ENCODE assay signal across 20 cellular contexts in the genomic region with DNA sequence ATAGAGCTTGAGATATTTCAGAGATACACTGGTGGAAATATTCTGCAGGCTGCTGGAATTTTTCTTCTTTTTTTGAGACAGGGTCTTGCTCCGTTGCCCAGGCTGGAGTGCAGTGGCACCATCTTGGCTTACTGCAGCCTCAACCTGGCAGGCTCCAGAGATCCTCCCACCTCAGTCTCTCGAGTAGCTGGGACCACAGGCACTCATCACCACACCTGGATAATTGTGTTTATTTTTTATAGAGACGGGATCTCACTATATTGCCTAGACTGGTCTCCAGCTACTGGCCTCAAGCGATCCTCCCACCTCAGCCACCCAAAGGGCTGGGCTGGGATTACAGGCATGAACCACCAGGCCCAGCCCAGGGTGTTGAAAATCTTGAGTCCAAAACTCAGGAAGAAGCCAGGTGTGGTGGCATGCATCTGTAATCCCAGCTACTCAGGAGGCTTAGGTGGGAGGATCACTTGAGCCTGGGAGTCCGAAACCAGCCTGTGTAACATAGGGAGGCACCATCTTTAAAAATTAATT. TPM values are rescaled to one million over a fixed set of nuclear protein-coding genes. Genes with fewer than 3 reads are reported as not detected.
DNase-seq lines count a peak whose midpoint lies in the region; ATAC-seq and TF ChIP-seq lines count a peak whose summit lies in the region.
"Had no signal": no experiment of that assay in that cellular context is flagged by ENCODE, and none has a peak within 500 bp of the region (broad histone marks: within the 10 kb centered on the region; RNA-seq: fewer than 3 reads in every experiment).

No MANE protein-coding gene starts in this region.

- peaks cover 12% of the 10 kb centered on the region for H3K4me1 Mint-ChIP-seq in T-helper 2 cell treated with Interferon-gamma antibody and Interleukin-4, amounts not matched to agents 5 μg/mL and 100 μg/mL, for 36 hours (ENCODE audit: low read depth)
- H3K4me1 Mint-ChIP-seq in dendritic cell treated with granulocyte-macrophage colony-stimulating factor and Interleukin-4, amounts not matched to agents 40 ng/mL and 50 ng/mL, for 4 days (ENCODE audit: low read depth): peaks cover 41% of the 10 kb centered on the region
- peaks cover 10% of the 10 kb centered on the region for H3K4me1 Mint-ChIP-seq in stimulated activated memory B cell treated with anti-CD40 and anti-IgM and Interleukin-4, amounts not matched to agents 10 μg/mL and 1 μg/mL and 100 μg/mL, for 72 hours
- H3K4me1 Mint-ChIP-seq: B cell had no signal

- H3K4me3 Mint-ChIP-seq in T-helper 2 cell treated with Interferon-gamma antibody and Interleukin-4, amounts not matched to agents 5 μg/mL and 100 μg/mL, for 36 hours: peak overlapping the region; percentile 7
- H3K4me3 Mint-ChIP-seq in dendritic cell treated with granulocyte-macrophage colony-stimulating factor and Interleukin-4, amounts not matched to agents 40 ng/mL and 50 ng/mL, for 4 days: no peak overlapping the region
- H3K4me3 Mint-ChIP-seq in stimulated activated memory B cell treated with anti-CD40 and anti-IgM and Interleukin-4, amounts not matched to agents 10 μg/mL and 1 μg/mL and 100 μg/mL, for 72 hours: no peak overlapping the region
- H3K4me3 Mint-ChIP-seq: B cell; CD8-positive, alpha-beta T cell; GM23338; HFFc6 had no signal

- H3K27ac ChIP-seq in Panc1 (ENCODE audit: low read length): no peak overlapping the region
- H3K27ac ChIP-seq: BLaER1 treated with 17β-estradiol and CSF1 and Interleukin-3, amounts not matched to agents 10 nM and 100 nM had no signal

- no peaks in the 10 kb centered on the region for H3K36me3 ChIP-seq in Panc1 (ENCODE audit: control insufficient read depth, insufficient read depth, low read length)
- H3K36me3 ChIP-seq: BLaER1 treated with 17β-estradiol and CSF1 and Interleukin-3, amounts not matched to agents 10 nM and 100 nM had no signal

- no peak for TF ChIP-seq CTCF in Panc1 (IDR thresholded peaks at IDR 0.05)

- DNase-seq in T-helper 2 cell treated with Interferon-gamma antibody and Interleukin-4, amounts not matched to agents 5 μg/mL and 100 μg/mL, for 36 hours (ENCODE audit: low spot score): no peak
- DNase-seq in T-helper 2 cell (no peak), Panc1 (ENCODE audit: low read depth, low spot score) (no peak), HCEC 1CT (no peak)
- DNase-seq: 8988T; CD8-positive, alpha-beta T cell; DMS 273 treated with DMSO at 0.1 percent for 48 hours; DMS53; DND-41; EL; HFFc6 had no signal

- POLR2A ChIA-PET in Panc1 (lab: Charles Lee): interaction anchor here (0.6 kb wide), 1 partner anchor 9 kb away, joined by 6 read pairs; no protein-coding TSS in a partner anchor

- ATAC-seq in Panc1: peak; percentile 54; the same call in 1 of the 2 replicates
- ATAC-seq in stimulated activated memory B cell treated with anti-CD40 and anti-IgM and Interleukin-4, amounts not matched to agents 10 μg/mL and 1 μg/mL and 100 μg/mL, for 72 hours: no peak
- no peak for ATAC-seq in GM21619 (IDR thresholded peaks at IDR 0.05; ENCODE audit: unreplicated experiment)
- ATAC-seq in GM21367 (IDR thresholded peaks at IDR 0.05; ENCODE audit: unreplicated experiment): no peak
- ATAC-seq: CD8-positive, alpha-beta T cell; GM12878; GM23338; HCT116 had no signal

- H3K4me3 ChIP-seq in Panc1 (ENCODE audit: low read depth in 2 of 2, low read length in 2 of 2): no peak overlapping the region
- H3K4me3 ChIP-seq: BLaER1 treated with 17β-estradiol and CSF1 and Interleukin-3, amounts not matched to agents 10 nM and 100 nM; GM12878; GM23338 had no signal

- peaks cover 2% of the 10 kb centered on the region for H3K36me3 Mint-ChIP-seq in T-helper 2 cell treated with Interferon-gamma antibody and Interleukin-4, amounts not matched to agents 5 μg/mL and 100 μg/mL, for 36 hours (ENCODE audit: low read depth)
- peaks cover 18% of the 10 kb centered on the region for H3K36me3 Mint-ChIP-seq in dendritic cell treated with granulocyte-macrophage colony-stimulating factor and Interleukin-4, amounts not matched to agents 40 ng/mL and 50 ng/mL, for 4 days (ENCODE audit: low read depth)
- no peaks in the 10 kb centered on the region for H3K36me3 Mint-ChIP-seq in stimulated activated memory B cell treated with anti-CD40 and anti-IgM and Interleukin-4, amounts not matched to agents 10 μg/mL and 1 μg/mL and 100 μg/mL, for 72 hours
- H3K36me3 Mint-ChIP-seq: CD8-positive, alpha-beta T cell had no signal

- intact Hi-C loops in Panc1 (cut with micrococcal nuclease; ENCODE audit: unreplicated experiment): no loop called here
- intact Hi-C loops in dendritic cell treated with granulocyte-macrophage colony-stimulating factor and Interleukin-4, amounts not matched to agents 40 ng/mL and 50 ng/mL, for 4 days (cut with micrococcal nuclease): no loop called here

- no TSS peak for BruUV-seq in Panc1 (replicated peaks; lab: Mats Ljungman, UMichigan)

- H3K27me3 Mint-ChIP-seq in T-helper 2 cell treated with Interferon-gamma antibody and Interleukin-4, amounts not matched to agents 5 μg/mL and 100 μg/mL, for 36 hours (ENCODE audit: low read depth): peaks cover 2% of the 10 kb centered on the region
- peaks cover 8% of the 10 kb centered on the region for H3K27me3 Mint-ChIP-seq in dendritic cell treated with granulocyte-macrophage colony-stimulating factor and Interleukin-4, amounts not matched to agents 40 ng/mL and 50 ng/mL, for 4 days
- H3K27me3 Mint-ChIP-seq in stimulated activated memory B cell treated with anti-CD40 and anti-IgM and Interleukin-4, amounts not matched to agents 10 μg/mL and 1 μg/mL and 100 μg/mL, for 72 hours: peaks cover 8% of the 10 kb centered on the region

- in situ Hi-C loops in Panc1 (cut with HindIII; ENCODE audit: low pct_unique_long_range_greater_than_20kb, low sequenced_read_pairs): no loop called here

- no peaks in the 10 kb centered on the region for H3K27me3 ChIP-seq in Panc1 (ENCODE audit: control insufficient read depth, insufficient read depth, low read length)
- H3K27me3 ChIP-seq: BLaER1 treated with 17β-estradiol and CSF1 and Interleukin-3, amounts not matched to agents 10 nM and 100 nM had no signal

- no peaks in the 10 kb centered on the region for H3K9me3 ChIP-seq in Panc1 (ENCODE audit: control insufficient read depth, insufficient read depth, low read depth, low read length)

- peaks cover 19% of the 10 kb centered on the region for H3K9me3 Mint-ChIP-seq in T-helper 2 cell treated with Interferon-gamma antibody and Interleukin-4, amounts not matched to agents 5 μg/mL and 100 μg/mL, for 36 hours
- H3K9me3 Mint-ChIP-seq in dendritic cell treated with granulocyte-macrophage colony-stimulating factor and Interleukin-4, amounts not matched to agents 40 ng/mL and 50 ng/mL, for 4 days: peaks cover 22% of the 10 kb centered on the region
- peaks cover 6% of the 10 kb centered on the region for H3K9me3 Mint-ChIP-seq in stimulated activated memory B cell treated with anti-CD40 and anti-IgM and Interleukin-4, amounts not matched to agents 10 μg/mL and 1 μg/mL and 100 μg/mL, for 72 hours

- CTCF ChIA-PET in Panc1 (lab: Charles Lee): interaction anchor here (0.7 to 0.9 kb wide), 2 partner anchors 15 to 1324 kb away, joined by 3 to 4 read pairs; no protein-coding TSS in a partner anchor

- H3K4me1 ChIP-seq in Panc1 (ENCODE audit: control insufficient read depth, insufficient read depth, low read length): peaks cover 3% of the 10 kb centered on the region; the same call in 1 of the 2 replicates

- no peak overlapping the region for H3K27ac Mint-ChIP-seq in T-helper 2 cell treated with Interferon-gamma antibody and Interleukin-4, amounts not matched to agents 5 μg/mL and 100 μg/mL, for 36 hours
- peak overlapping the region; percentile 72 for H3K27ac Mint-ChIP-seq in dendritic cell treated with granulocyte-macrophage colony-stimulating factor and Interleukin-4, amounts not matched to agents 40 ng/mL and 50 ng/mL, for 4 days
- peak overlapping the region; percentile 1 for H3K27ac Mint-ChIP-seq in stimulated activated memory B cell treated with anti-CD40 and anti-IgM and Interleukin-4, amounts not matched to agents 10 μg/mL and 1 μg/mL and 100 μg/mL, for 72 hours
- H3K27ac Mint-ChIP-seq: B cell; CD8-positive, alpha-beta T cell; GM23338; HFFc6 had no signal

RNA-seq across cellular contexts. Expression of a gene that starts 55.7 kb away (rescaled TPM):
- 72.7 TPM for total RNA-seq in Panc1 (2021; ENCODE audit: unreplicated experiment)
- 17.7 TPM for polyA plus RNA-seq in Panc1 (2012; ENCODE audit: insufficient read length)
